In genomic region chr3:133329626-133330025, GRCh38 we compare ENCODE assay signal across 14 cellular contexts.
DNase-seq lines count a peak whose midpoint lies in the region; ATAC-seq, FAIRE-seq and TF ChIP-seq lines count a peak whose summit lies in the region.
"Had no signal": no experiment of that assay in that cellular context is flagged by ENCODE, and none has a peak within 500 bp of the region (broad histone marks: within the 10 kb centered on the region; RNA-seq: fewer than 3 reads in every experiment).

No MANE protein-coding gene starts in this region.

- TF ChIP-seq CTCF in A549 (IDR thresholded peaks at IDR 0.05): no peak
- TF ChIP-seq CTCF in VCaP (conservative IDR thresholded peaks at IDR 0.05): no peak
- TF ChIP-seq CTCF in psoas muscle (IDR thresholded peaks at IDR 0.05): no peak

- H3K4me1 ChIP-seq in A549 (no peaks in the 10 kb centered on the region), psoas muscle (no peaks in the 10 kb centered on the region)

- DNase-seq in A549 (ENCODE audit: low read depth in 1 of 2, low spot score in 1 of 2) (no peak), COR-L47 (lab: John Stamatoyannopoulos, UW) (peak; percentile 67), NCI-H1417 treated with DMSO at 0.1 percent for 48 hours (lab: John Stamatoyannopoulos, UW) (peak; percentile 8), psoas muscle (no peak), AG08395 (ENCODE audit: low spot score) (no peak)
- DNase-seq: CD4-positive, alpha-beta T cell; GF-D8; GOT3; NCI-H1048; SHP77 treated with DMSO at 0.1 percent for 48 hours; T-helper 1 cell; T1000 had no signal

- H3K36me3 ChIP-seq in psoas muscle (ENCODE audit: insufficient read depth in 1 of 2, low read depth in 1 of 2): no peaks in the 10 kb centered on the region

- no peaks in the 10 kb centered on the region for H3K9me3 ChIP-seq in A549
- H3K9me3 ChIP-seq in psoas muscle: no peaks in the 10 kb centered on the region

- CTCF ChIA-PET in A549 (lab: Yijun Ruan, JAX): no interaction called here

- TF ChIP-seq RAD21 in A549 (conservative IDR thresholded peaks at IDR 0.05 in 1 of 2, IDR thresholded peaks at IDR 0.05 in 1 of 2): no peak

- 8% methylated on average over 1 of the region's 1 CpG for WGBS in A549 (ENCODE audit: missing lambda C conversion rate)
- WGBS in psoas muscle, 3 donors: 26 to 52% (median 43%) methylated on average over 1 of the region's 1 CpG

- FAIRE-seq in A549 (lab: Jason Lieb, UNC): no peak

- no peak overlapping the region for H3K4me3 ChIP-seq in A549
- no peak overlapping the region for H3K4me3 ChIP-seq in psoas muscle

- ATAC-seq in A549: no peak
- ATAC-seq in psoas muscle: no peak
- no peak for ATAC-seq in HG03039 (IDR thresholded peaks at IDR 0.05; ENCODE audit: unreplicated experiment)

- POLR2A ChIA-PET in A549 (lab: Yijun Ruan, JAX): no interaction called here

- H3K27ac ChIP-seq in A549 (no peak overlapping the region), VCaP (peak overlapping the region; percentile 80), psoas muscle (no peak overlapping the region)

- no peaks in the 10 kb centered on the region for H3K27me3 ChIP-seq in psoas muscle (ENCODE audit: insufficient read depth in 3 of 3, low read length in 2 of 3)

- no peak for TF ChIP-seq EP300 in A549 (IDR thresholded peaks at IDR 0.05)

- H3K4me2 ChIP-seq in A549: no peak overlapping the region

- intact Hi-C loops in psoas muscle (cut with DNase I): no loop called here

- TF ChIP-seq POLR2A in A549 (IDR thresholded peaks at IDR 0.05; ENCODE audit: low read length): no peak

TF ChIP-seq in A549, 52 proteins besides CTCF, POLR2A, EP300 and RAD21:
- TF ChIP-seq, protein P1, sequence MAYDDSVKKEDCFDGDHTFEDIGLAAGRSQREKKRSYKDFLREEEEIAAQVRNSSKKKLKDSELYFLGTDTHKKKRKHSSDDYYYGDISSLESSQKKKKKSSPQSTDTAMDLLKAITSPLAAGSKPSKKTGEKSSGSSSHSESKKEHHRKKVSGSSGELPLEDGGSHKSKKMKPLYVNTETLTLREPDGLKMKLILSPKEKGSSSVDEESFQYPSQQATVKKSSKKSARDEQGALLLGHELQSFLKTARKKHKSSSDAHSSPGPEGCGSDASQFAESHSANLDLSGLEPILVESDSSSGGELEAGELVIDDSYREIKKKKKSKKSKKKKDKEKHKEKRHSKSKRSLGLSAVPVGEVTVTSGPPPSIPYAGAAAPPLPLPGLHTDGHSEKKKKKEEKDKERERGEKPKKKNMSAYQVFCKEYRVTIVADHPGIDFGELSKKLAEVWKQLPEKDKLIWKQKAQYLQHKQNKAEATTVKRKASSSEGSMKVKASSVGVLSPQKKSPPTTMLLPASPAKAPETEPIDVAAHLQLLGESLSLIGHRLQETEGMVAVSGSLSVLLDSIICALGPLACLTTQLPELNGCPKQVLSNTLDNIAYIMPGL (CRISPR knock-in tag; IDR thresholded peaks at IDR 0.05; ENCODE audit: borderline replicate concordance): no peak
- TF ChIP-seq MAFK (IDR thresholded peaks at IDR 0.05; ENCODE audit: partially characterized antibody) (peak; percentile 20), HES2 (IDR thresholded peaks at IDR 0.05) (no peak), JUN (IDR thresholded peaks at IDR 0.05) (no peak)

Comparison
In these comparisons a context has a peak if more than half of its experiments do, and no peak if none do; other contexts are left out.
1. DNase-seq: peak in COR-L47 (single experiment) and NCI-H1417 treated with DMSO at 0.1 percent for 48 hours (single experiment); none in A549 (0 of 2), psoas muscle (0 of 2) and AG08395 (single experiment).